In genomic region chr10:132204781-132205473, GRCh38 we compare ENCODE assay signal across 32 cellular contexts. TPM values are rescaled to one million over a fixed set of nuclear protein-coding genes. Genes with fewer than 3 reads are reported as not detected.
DNase-seq lines count a peak whose midpoint lies in the region; ATAC-seq, FAIRE-seq and TF ChIP-seq lines count a peak whose summit lies in the region.
"Had no signal": no experiment of that assay in that cellular context is flagged by ENCODE, and none has a peak within 500 bp of the region (broad histone marks: within the 10 kb centered on the region; RNA-seq: fewer than 3 reads in every experiment).

No MANE protein-coding gene starts in this region.

- H3K4me3 ChIP-seq in BLaER1 treated with 17β-estradiol and CSF1 and Interleukin-3, amounts not matched to agents 10 nM and 100 nM = no peak overlapping the region
- H3K4me3 ChIP-seq in K562 (no peak overlapping the region), HepG2 (replicated peaks in 1 of 3; ENCODE audit: insufficient read depth in 1 of 3, low read depth in 2 of 3, low read length in 3 of 3) (no peak overlapping the region)
- H3K4me3 ChIP-seq: cardiac muscle cell, colonic mucosa, lung, psoas muscle had no signal

- DNase-seq in HT1080 (ENCODE audit: low read depth) = peak; percentile 15
- peak; percentile 24 to 34 (median 28) for DNase-seq in K562 (ENCODE audit: extremely low read depth in 1 of 4, low spot score in 3 of 4)
- DNase-seq in HepG2 (ENCODE audit: low spot score) = peak; percentile 28
- DNase-seq in activated CD4-positive, CD25-positive, alpha-beta regulatory T cell (lab: John Stamatoyannopoulos, UW) = no peak
- DNase-seq in C1 segment of cervical spinal cord (lab: John Stamatoyannopoulos, UW) = no peak
- DNase-seq in AML-193 (lab: John Stamatoyannopoulos, UW) = no peak
- DNase-seq: activated CD4-positive, alpha-beta memory T cell treated with anti-CD3 and anti-CD28 coated beads for 36 hours; activated CD4-positive, alpha-beta T cell treated with anti-CD3 and anti-CD28 coated beads for 1 hour; activated naive CD8-positive, alpha-beta T cell treated with anti-CD3 and anti-CD28 coated beads, Interleukin-2, amount 50 U/mL, for 24 hours; activated T-cell treated with anti-CD3 and anti-CD28 coated beads, Interleukin-2, amount 50 U/mL, for 72 hours; Caco-2; colonic mucosa; DMS53; effector CD8-positive, alpha-beta T cell; MM.1S; NCI-H2029 treated with DMSO at 0.1 percent for 48 hours; NCI-H69; nucleus accumbens; stimulated activated CD4-positive, alpha-beta T cell treated with anti-CD3 and anti-CD28 coated beads, Interleukin-15, amount 100 ng/mL, for 24 hours; substantia nigra had no signal

- WGBS in K562 (ENCODE audit: insufficient coverage, low coverage, missing lambda C conversion rate) = under 1% methylated on average over 22 of the region's 28 CpGs
- 54% methylated on average over 20 of the region's 28 CpGs for WGBS in HepG2 (ENCODE audit: low lambda C conversion rate)

- TF ChIP-seq RAD21 in K562 (CRISPR knock-in tag; conservative IDR thresholded peaks at IDR 0.05 in 1 of 2, IDR thresholded peaks at IDR 0.05 in 1 of 2) (no peak), HepG2 (CRISPR knock-in tag; IDR thresholded peaks at IDR 0.05) (peak; percentile 62)

- H3K27me3 ChIP-seq in BLaER1 treated with 17β-estradiol and CSF1 and Interleukin-3, amounts not matched to agents 10 nM and 100 nM = peaks cover 0 to 21% (median 0%) of the 10 kb centered on the region in 11 experiments; a peak in 5 of 22 replicates
- peaks cover 0 to 62% of the 10 kb centered on the region in 2 experiments; a peak in 2 of 5 replicates for H3K27me3 ChIP-seq in K562 (ENCODE audit: control insufficient read depth in 2 of 2, insufficient read depth in 2 of 2, low read length in 2 of 2)
- peaks cover 1 to 7% of the 10 kb centered on the region in 2 experiments; a peak in 3 of 5 replicates for H3K27me3 ChIP-seq in HepG2 (ENCODE audit: control insufficient read depth in 1 of 2, insufficient read depth in 2 of 2, low read length in 2 of 2)
- H3K27me3 ChIP-seq: cardiac muscle cell, colonic mucosa had no signal

- H3K79me2 ChIP-seq in K562 (ENCODE audit: control insufficient read depth, insufficient read depth, low read length) = no peaks in the 10 kb centered on the region
- H3K79me2 ChIP-seq in HepG2 (ENCODE audit: insufficient read depth, low read length) = no peaks in the 10 kb centered on the region

- in situ Hi-C loops in K562 (cut with MboI) = no loop called here
- in situ Hi-C loops in HepG2 (cut with HindIII; ENCODE audit: extremely low pct_ligation_motif_present, low pct_unique_long_range_greater_than_20kb) = no loop called here

- peaks cover 25 to 89% (median 68%) of the 10 kb centered on the region in 10 experiments for H3K4me1 ChIP-seq in BLaER1 treated with 17β-estradiol and CSF1 and Interleukin-3, amounts not matched to agents 10 nM and 100 nM
- H3K4me1 ChIP-seq in K562 (replicated peaks in 1 of 2; ENCODE audit: control insufficient read depth in 2 of 2, insufficient read depth in 2 of 2, low read length in 2 of 2) = peaks cover 0 to 8% of the 10 kb centered on the region in 2 experiments; a peak in 1 of 5 replicates
- H3K4me1 ChIP-seq in HepG2 (ENCODE audit: insufficient read depth, low read length) = peaks cover 12% of the 10 kb centered on the region
- H3K4me1 ChIP-seq: colonic mucosa, psoas muscle had no signal

- peaks cover 0 to 89% (median 36%) of the 10 kb centered on the region in 11 experiments; a peak in 15 of 22 replicates for H4K20me1 ChIP-seq in BLaER1 treated with 17β-estradiol and CSF1 and Interleukin-3, amounts not matched to agents 10 nM and 100 nM
- H4K20me1 ChIP-seq in K562 (replicated peaks; ENCODE audit: control insufficient read depth, insufficient read depth, low read length) = no peaks in the 10 kb centered on the region
- H4K20me1 ChIP-seq in HepG2 (ENCODE audit: insufficient read depth, low read length) = no peaks in the 10 kb centered on the region; the same call in 1 of the 2 replicates

- H3K9me1 ChIP-seq in K562 (ENCODE audit: control insufficient read depth, insufficient read depth, low read length) = no peaks in the 10 kb centered on the region

- BruUV-seq in K562 (replicated peaks; lab: Mats Ljungman, UMichigan) (no TSS peak), HepG2 (replicated peaks; lab: Mats Ljungman, UMichigan) (no TSS peak)

- no peak overlapping the region for H3K27ac ChIP-seq in BLaER1 treated with 17β-estradiol and CSF1 and Interleukin-3, amounts not matched to agents 10 nM and 100 nM
- H3K27ac ChIP-seq in K562 (ENCODE audit: extremely low read depth, low read depth, low read length) (no peak overlapping the region), HepG2 (ENCODE audit: extremely low read length, insufficient read depth, low read length) (no peak overlapping the region)
- H3K27ac ChIP-seq: cardiac muscle cell, colonic mucosa, psoas muscle had no signal

- H3K36me3 ChIP-seq in BLaER1 treated with 17β-estradiol and CSF1 and Interleukin-3, amounts not matched to agents 10 nM and 100 nM = peaks cover 0 to 52% (median 22%) of the 10 kb centered on the region in 11 experiments; a peak in 12 of 22 replicates
- H3K36me3 ChIP-seq in K562 (ENCODE audit: control insufficient read depth, insufficient read depth, low read length) = no peaks in the 10 kb centered on the region
- H3K36me3 ChIP-seq in HepG2 (replicated peaks in 1 of 2; ENCODE audit: control insufficient read depth in 1 of 2, insufficient read depth in 2 of 2, low read length in 2 of 2) = no peaks in the 10 kb centered on the region; a peak in 1 of 5 replicates
- H3K36me3 ChIP-seq: cardiac muscle cell, colonic mucosa had no signal

- TF ChIP-seq POLR2A in K562 (conservative IDR thresholded peaks at IDR 0.05) (no peak), HepG2 (IDR thresholded peaks at IDR 0.05; ENCODE audit: insufficient read depth in 1 of 2, low read depth in 2 of 2, low read length in 2 of 2) (no peak)

- intact Hi-C loops in K562 (cut with micrococcal nuclease) = no loop called here
- intact Hi-C loops in HepG2 (cut with micrococcal nuclease; ENCODE audit: unreplicated experiment) = no loop called here

- no peak overlapping the region for H2AFZ ChIP-seq in K562 (ENCODE audit: low read depth, low read length)
- no peak overlapping the region for H2AFZ ChIP-seq in HepG2 (ENCODE audit: low read length)

- peak overlapping the region in 3 of 11 experiments; percentile 28 to 50 (median 46); a peak in 4 of 22 replicates for H3K9ac ChIP-seq in BLaER1 treated with 17β-estradiol and CSF1 and Interleukin-3, amounts not matched to agents 10 nM and 100 nM
- H3K9ac ChIP-seq in K562 (ENCODE audit: insufficient read depth in 1 of 2, low read depth in 2 of 2, low read length in 2 of 2) (no peak overlapping the region), HepG2 (ENCODE audit: insufficient read depth, low read depth, low read length) (no peak overlapping the region)

- FAIRE-seq in K562 (lab: Jason Lieb, UNC) (no peak), HepG2 (lab: Jason Lieb, UNC) (no peak)
- FAIRE-seq: astrocyte, GM12892, keratinocyte had no signal

- CTCF ChIA-PET in K562 (lab: Yijun Ruan, JAX; ENCODE audit: low intra/inter-chr PET ratio) = no interaction called here
- CTCF ChIA-PET in HepG2 (lab: Yijun Ruan, JAX; ENCODE audit: low intra/inter-chr PET ratio, low total read pairs) = interaction anchor here (1.4 kb wide), 1 partner anchor 35 kb away, joined by 8 read pairs; no protein-coding TSS in a partner anchor

- POLR2A ChIA-PET in K562 (lab: Yijun Ruan, JAX) (interaction anchor here (0.6 kb wide), 1 partner anchor 206 kb away, joined by 3 read pairs; no protein-coding TSS in a partner anchor), HepG2 (lab: Yijun Ruan, JAX) (interaction anchor here (0.7 kb wide), 1 partner anchor 145 kb away, joined by 4 read pairs; no protein-coding TSS in a partner anchor)

- peak overlapping the region in 10 of 11 experiments; percentile 21 to 96 (median 80); a peak in 17 of 22 replicates for H3K4me2 ChIP-seq in BLaER1 treated with 17β-estradiol and CSF1 and Interleukin-3, amounts not matched to agents 10 nM and 100 nM
- H3K4me2 ChIP-seq in K562 (ENCODE audit: insufficient read depth, low read length) = no peak overlapping the region
- no peak overlapping the region for H3K4me2 ChIP-seq in HepG2 (ENCODE audit: low read depth, low read length)

- no peak for TF ChIP-seq EP300 in K562 (IDR thresholded peaks at IDR 0.05; ENCODE audit: low read length)
- no peak for TF ChIP-seq EP300 in HepG2 (IDR thresholded peaks at IDR 0.05; ENCODE audit: low read depth in 2 of 2, low read length in 2 of 2)
- TF ChIP-seq EP300 in HepG2 (CRISPR knock-in tag; IDR thresholded peaks at IDR 0.05; ENCODE audit: borderline replicate concordance) = no peak

- H3K9me3 ChIP-seq in BLaER1 treated with 17β-estradiol and CSF1 and Interleukin-3, amounts not matched to agents 10 nM and 100 nM (replicated peaks in 1 of 11) = no peaks in the 10 kb centered on the region; a peak in 1 of 22 replicates
- H3K9me3 ChIP-seq in K562 (replicated peaks; ENCODE audit: control insufficient read depth, insufficient read depth, low read depth, low read length) = no peaks in the 10 kb centered on the region
- no peaks in the 10 kb centered on the region for H3K9me3 ChIP-seq in HepG2 (ENCODE audit: low read length)
- H3K9me3 ChIP-seq: Caco-2, colonic mucosa, psoas muscle had no signal

- TF ChIP-seq CTCF in K562 (IDR thresholded peaks at IDR 0.05 in 2 of 3, conservative IDR thresholded peaks at IDR 0.05 in 1 of 3; ENCODE audit: insufficient read depth in 2 of 3, low read depth in 1 of 3, low read length in 3 of 3) (peak in 2 of 3 experiments; percentile 17 to 28; a peak in 3 of 6 replicates), HepG2 (CRISPR knock-in tag; IDR thresholded peaks at IDR 0.05) (peak; percentile 76)

- peak; percentile 79 for ATAC-seq in K562
- peak; percentile 73 for ATAC-seq in HepG2
- no peak for ATAC-seq in GM21423 (IDR thresholded peaks at IDR 0.05; ENCODE audit: unreplicated experiment)
- ATAC-seq: activated naive CD8-positive, alpha-beta T cell treated with anti-CD3 and anti-CD28 coated beads, Interleukin-2, amount 50 U/mL, for 24 hours; activated T-cell treated with anti-CD3 and anti-CD28 coated beads, Interleukin-2, amount 50 U/mL, for 72 hours; naive thymus-derived CD4-positive, alpha-beta T cell; psoas muscle; SK-N-SH treated with all-trans-retinoic acid at 6 μM for 48 hours; stimulated activated effector memory CD8-positive, alpha-beta T cell treated with anti-CD3 and anti-CD28 coated beads, Interleukin-12 subunit alpha, Interleukin-12 subunit beta, amount 100 ng/mL, for 72 hours had no signal

RNA-seq across cellular contexts. Expression of gene DPYSL4, which starts 18.2 kb away (rescaled TPM):
- total RNA-seq in HT1080 (2014; rRNA removed; shearing (Covaris generic)) = not detected in 2 replicates
- 0.06 TPM in 1 of 2 replicates, not detected in the other for polyA plus RNA-seq in HT1080 (2015; cell fraction: cytosol; rRNA removed)
- not detected in 2 replicates for polyA plus RNA-seq in HT1080 (2015; cell fraction: nucleus; rRNA removed)
- total RNA-seq in K562 (2011; cell fraction: chromatin; rRNA removed; ENCODE audit: low replicate concordance) = 0.25 and 0.32 TPM in 2 replicates
- total RNA-seq in K562 (2011; cell fraction: nucleolus; rRNA removed) = 0.26 TPM in 1 of 2 replicates, not detected in the other
- total RNA-seq in K562 (2011; cell fraction: nucleoplasm; rRNA removed) = 0.15 TPM in 1 of 2 replicates, not detected in the other
- total RNA-seq in K562 (2014; rRNA removed) (not detected in 2 replicates), K562 (2014; rRNA removed; fragmentation: Illumina TruSeq; extraction: Trizol) (not detected in 2 replicates), K562 (2015; rRNA removed; fragmentation: Illumina TruSeq; extraction: Trizol) (not detected in 2 replicates), K562 (2021) (0.11 TPM in 1 of 2 replicates, not detected in the other), HepG2 (2016; rRNA removed; fragmentation: Illumina TruSeq; extraction: Trizol) (0.38 and 0.84 TPM in 2 replicates)
- polyA plus RNA-seq in K562 (2011; rRNA removed) (0.03 TPM in 1 of 2 replicates, not detected in the other), K562 (2014; fragmentation: Illumina TruSeq; extraction: Trizol) (not detected in 2 replicates), K562 (2014; fragmentation: Nextera tagmentation; extraction: Ambion mirVana) (not detected), K562 (2014; rRNA removed) (not detected in 2 replicates), HepG2 (2011; rRNA removed) (1.2 and 2.1 TPM in 2 replicates)
- not detected in 2 replicates for polyA plus RNA-seq in K562 (2011; cell fraction: cytosol; rRNA removed)
- 0.08 and 0.40 TPM in 2 replicates for polyA plus RNA-seq in K562 (2011; cell fraction: nucleus; rRNA removed)
- polyA plus RNA-seq in K562 (2012) = 0.07 and 0.24 TPM in 2 replicates
- polyA minus RNA-seq in K562 (2011; rRNA and poly(A)+ RNA removed) = not detected in 2 replicates
- not detected in 2 replicates for polyA minus RNA-seq in K562 (2011; cell fraction: cytosol; rRNA and poly(A)+ RNA removed)
- polyA minus RNA-seq in K562 (2011; cell fraction: nucleus; rRNA and poly(A)+ RNA removed) = 0.54 TPM in 1 of 2 replicates, not detected in the other
- 0.30 and 0.53 TPM in 2 replicates for total RNA-seq in HepG2 (2016; cell fraction: cytosol; rRNA removed; fragmentation: Illumina TruSeq; extraction: Trizol; ENCODE audit: low read depth)
- total RNA-seq in HepG2 (2016; cell fraction: insoluble cytoplasmic fraction; rRNA removed; fragmentation: Illumina TruSeq; extraction: Trizol) = 0.28 and 0.67 TPM in 2 replicates
- total RNA-seq in HepG2 (2016; cell fraction: membrane; rRNA removed; fragmentation: Illumina TruSeq; extraction: Trizol) = 0.65 and 0.72 TPM in 2 replicates
- total RNA-seq in HepG2 (2016; cell fraction: nucleus; rRNA removed; fragmentation: Illumina TruSeq; extraction: Trizol) = 0.25 and 0.85 TPM in 2 replicates
- polyA plus RNA-seq in HepG2 (2011; cell fraction: cytosol; rRNA removed) = 0.87 and 0.98 TPM in 2 replicates
- 6.5 and 9.7 TPM in 2 replicates for polyA plus RNA-seq in HepG2 (2011; cell fraction: nucleus; rRNA removed)
- polyA plus RNA-seq in HepG2 (2012) = 0.76 and 1.7 TPM in 2 replicates
- 0.43 and 0.57 TPM in 2 replicates for polyA plus RNA-seq in HepG2 (2016; cell fraction: cytosol; fragmentation: Illumina TruSeq; extraction: Trizol; ENCODE audit: low read depth)
- polyA plus RNA-seq in HepG2 (2016; cell fraction: insoluble cytoplasmic fraction; fragmentation: Illumina TruSeq; extraction: Trizol; ENCODE audit: low read depth) = 0.42 and 0.70 TPM in 2 replicates
- 0.53 and 0.62 TPM in 2 replicates for polyA plus RNA-seq in HepG2 (2016; cell fraction: membrane; fragmentation: Illumina TruSeq; extraction: Trizol; ENCODE audit: low read depth)
- 1.1 and 1.7 TPM in 2 replicates for polyA plus RNA-seq in HepG2 (2016; cell fraction: nucleus; fragmentation: Illumina TruSeq; extraction: Trizol; ENCODE audit: insufficient read depth, low read depth)
- polyA minus RNA-seq in HepG2 (2011; rRNA and poly(A)+ RNA removed; ENCODE audit: low replicate concordance) = 0.07 and 2.3 TPM in 2 replicates
- polyA minus RNA-seq in HepG2 (2011; cell fraction: cytosol; rRNA and poly(A)+ RNA removed) = 1.1 and 1.6 TPM in 2 replicates
- polyA minus RNA-seq in HepG2 (2011; cell fraction: nucleus; rRNA and poly(A)+ RNA removed) = 1.2 TPM in 2 replicates
- total RNA-seq: Caco-2 had no signal
- polyA plus RNA-seq: CD14-positive monocyte had no signal

Comparison
In these comparisons a context has a peak if more than half of its experiments do, and no peak if none do; other contexts are left out.
1. H3K4me2 ChIP-seq: peak in BLaER1 treated with 17β-estradiol and CSF1 and Interleukin-3, amounts not matched to agents 10 nM and 100 nM (10 of 11); none in K562 (single experiment) and HepG2 (single experiment).
2. DNase-seq: peak in HT1080 (single experiment), K562 (4 of 4) and HepG2 (single experiment); none in activated CD4-positive, CD25-positive, alpha-beta regulatory T cell (0 of 4), C1 segment of cervical spinal cord (0 of 14) and AML-193 (0 of 2).